In genomic region chr1:164885311-164885710, GRCh38 we compare ENCODE assay signal across 9 cellular contexts.
"Had no signal": no experiment of that assay in that cellular context is flagged by ENCODE, and none has a peak within 500 bp of the region (broad histone marks: within the 10 kb centered on the region; RNA-seq: fewer than 3 reads in every experiment).

No MANE protein-coding gene starts in this region.

- DNase-seq: H7, HFFc6, IMR-90 had no signal

- H3K9me3 Mint-ChIP-seq: GM23338, HFFc6 had no signal

- H3K4me3 ChIP-seq: GM23338, HAP-1, K562 had no signal

- H3K9me3 ChIP-seq: HAP-1 had no signal

- H3K4me2 ChIP-seq: GM23338 had no signal

- H3K27ac Mint-ChIP-seq: GM23338, HFFc6 had no signal

- H3K4me1 Mint-ChIP-seq: GM23338 had no signal

- H2AFZ ChIP-seq: GM23338 had no signal

- H3K36me3 ChIP-seq: HAP-1 had no signal

- FAIRE-seq: H1, HTR-8/SVneo, K562 had no signal

- ATAC-seq: GM23338, HCT116, K562 had no signal

- H3K4me3 Mint-ChIP-seq: GM23338, HFFc6 had no signal

- H3K4me1 ChIP-seq: HAP-1 had no signal
